In genomic region chr10:79779310-79779938, GRCh38 we compare ENCODE assay signal across 8 cellular contexts. TPM values are rescaled to one million over a fixed set of nuclear protein-coding genes. Genes with fewer than 3 reads are reported as not detected.
DNase-seq lines count a peak whose midpoint lies in the region; ATAC-seq and TF ChIP-seq lines count a peak whose summit lies in the region.
"Not testable (repeated sequence)": the region's sequence is repeated elsewhere in the genome, so short reads cannot be mapped to it uniquely, and the experiment has no call there.

No MANE protein-coding gene starts in this region.

- peak; percentile 0 for DNase-seq in AG04449 (ENCODE audit: low read depth, low spot score)
- DNase-seq in NOMO-1 (lab: John Stamatoyannopoulos, UW; ENCODE audit: unreplicated experiment in 2 of 2): peak; percentile 1 to 55
- peak; percentile 22 to 29 for DNase-seq in activated CD8-positive, alpha-beta memory T cell treated with anti-CD3 and anti-CD28 coated beads for 4 hours (ENCODE audit: low read depth in 2 of 2)
- peak; percentile 21 to 71 (median 50) for DNase-seq in dorsolateral prefrontal cortex
- DNase-seq in left lobe of liver (ENCODE audit: low spot score): peak; percentile 66
- peak; percentile 18 to 20 for DNase-seq in stimulated activated CD4-positive, alpha-beta T cell treated with anti-CD3 and anti-CD28 coated beads, Interleukin-1b, Interleukin-23, amount 100 ng/mL, for 1 hour (ENCODE audit: low read depth in 2 of 2)

- intact Hi-C loops in dorsolateral prefrontal cortex (cut with DNase I): not testable (repeated sequence)

- POLR2A ChIA-PET in AG04449 (lab: Yijun Ruan, JAX): not testable (repeated sequence)

- not testable (repeated sequence) for H3K27ac ChIP-seq in dorsolateral prefrontal cortex

- not testable (repeated sequence) for H3K27me3 ChIP-seq in dorsolateral prefrontal cortex

- peak; percentile 40 for TF ChIP-seq CTCF in AG04449 (IDR thresholded peaks at IDR 0.05; ENCODE audit: insufficient read depth, low read length, missing control alignments)
- TF ChIP-seq CTCF in dorsolateral prefrontal cortex (IDR thresholded peaks at IDR 0.05 in 54 of 56, conservative IDR thresholded peaks at IDR 0.05 in 2 of 56; ENCODE audit: low read depth in 1 of 56, partially characterized antibody in 56 of 56): peak in 55 of 56 donors; percentile 22 to 77 (median 63)

- not testable (repeated sequence) for H3K4me3 ChIP-seq in AG04449 (ENCODE audit: low read depth, low read length); dorsolateral prefrontal cortex

- CTCF ChIA-PET in AG04449 (lab: Yijun Ruan, JAX): interaction anchor here (1.0 kb wide), 1 partner anchor 404 kb away, joined by 3 read pairs; no protein-coding TSS in a partner anchor

- ATAC-seq in GM19023 (IDR thresholded peaks at IDR 0.05; ENCODE audit: unreplicated experiment) (peak; percentile 87), HG03066 (IDR thresholded peaks at IDR 0.05; ENCODE audit: low read depth, unreplicated experiment) (peak; percentile 93), left lobe of liver (peak; percentile 100)

RNA-seq across cellular contexts. Expression of gene NUTM2E, which starts 47.1 kb away (rescaled TPM):
- total RNA-seq in dorsolateral prefrontal cortex (1 to 10 TPM in 31 of 120 experiments, under 1 TPM in 42, not detected in 47; 0.15 to 2.9 (median 0.72) TPM), left lobe of liver (0.08 TPM)

Comparison
In these comparisons a context has a peak if more than half of its experiments do, and no peak if none do; other contexts are left out.
1. DNase-seq: peak in every context shown above with its lines; median percentile 66 in left lobe of liver; 50 in dorsolateral prefrontal cortex; 28 in NOMO-1; 26 in activated CD8-positive, alpha-beta memory T cell treated with anti-CD3 and anti-CD28 coated beads for 4 hours; 19 in stimulated activated CD4-positive, alpha-beta T cell treated with anti-CD3 and anti-CD28 coated beads, Interleukin-1b, Interleukin-23, amount 100 ng/mL, for 1 hour; 0 in AG04449.